12 cellular contexts compared by ENCODE assay signal in the genomic region with DNA sequence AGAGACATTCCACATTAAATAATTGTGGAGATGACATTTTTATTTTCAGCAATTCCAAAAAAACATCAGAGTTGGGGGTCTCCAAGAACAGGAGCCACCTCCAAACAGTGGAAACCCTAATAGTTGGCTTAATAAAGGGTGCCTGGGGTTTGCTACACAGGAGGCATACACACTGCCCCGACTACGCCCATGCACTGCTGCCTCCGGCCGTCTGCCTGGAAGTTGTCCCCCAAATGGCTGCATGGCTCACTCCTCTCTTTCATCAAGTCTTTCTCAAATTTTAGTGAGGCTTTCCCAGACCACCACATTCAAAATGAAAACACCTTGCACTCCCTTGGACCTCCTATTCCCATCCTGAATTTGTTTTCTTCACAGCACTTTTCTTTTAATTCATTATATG.
"Had no signal": no experiment of that assay in that cellular context is flagged by ENCODE, and none has a peak within 500 bp of the region (broad histone marks: within the 10 kb centered on the region; RNA-seq: fewer than 3 reads in every experiment).

No MANE protein-coding gene starts in this region.

- H3K4me1 Mint-ChIP-seq: activated B cell treated with CpG ODN at 0.5 μM for 24 hours had no signal

- H3K9me3 ChIP-seq: ascending aorta, gastrocnemius medialis, sigmoid colon, thoracic aorta had no signal

- H3K27ac Mint-ChIP-seq: activated B cell treated with CpG ODN at 0.5 μM for 24 hours; activated CD4-positive, alpha-beta T cell treated with anti-CD3 and anti-CD28 coated beads, Interleukin-2, amount 10 ng/mL, durations not matched to agents 7 days and 5 days; activated naive CD8-positive, alpha-beta T cell treated with anti-CD3 and anti-CD28 coated beads, Interleukin-2, amount 10 ng/mL, durations not matched to agents 7 days and 5 days; T-helper 17 cell had no signal

- DNase-seq: activated B cell treated with CpG ODN at 0.5 μM for 24 hours; activated CD4-positive, alpha-beta T cell treated with anti-CD3 and anti-CD28 coated beads, Interleukin-2, amount 10 ng/mL, durations not matched to agents 7 days and 5 days; activated gamma-delta T cell treated with Interleukin-2 at 50 U/mL for 16 hours; activated naive CD8-positive, alpha-beta T cell treated with anti-CD3 and anti-CD28 coated beads, Interleukin-2, amount 10 ng/mL, durations not matched to agents 7 days and 5 days; effector CD8-positive, alpha-beta T cell; gastrocnemius medialis; midbrain; sigmoid colon; stimulated activated naive CD4-positive, alpha-beta T cell treated with Interleukin-2 at 50 U/mL for 16 hours; T-helper 17 cell had no signal

- H3K27ac ChIP-seq: ascending aorta, thoracic aorta had no signal

- H3K27me3 Mint-ChIP-seq: activated B cell treated with CpG ODN at 0.5 μM for 24 hours; activated CD4-positive, alpha-beta T cell treated with anti-CD3 and anti-CD28 coated beads, Interleukin-2, amount 10 ng/mL, durations not matched to agents 7 days and 5 days; activated naive CD8-positive, alpha-beta T cell treated with anti-CD3 and anti-CD28 coated beads, Interleukin-2, amount 10 ng/mL, durations not matched to agents 7 days and 5 days; T-helper 17 cell had no signal

- ATAC-seq: gastrocnemius medialis, T-helper 17 cell had no signal

- H3K4me3 ChIP-seq: ascending aorta, gastrocnemius medialis, sigmoid colon, thoracic aorta had no signal

- H3K4me1 ChIP-seq: ascending aorta, sigmoid colon had no signal

- H3K4me3 Mint-ChIP-seq: activated B cell treated with CpG ODN at 0.5 μM for 24 hours; activated CD4-positive, alpha-beta T cell treated with anti-CD3 and anti-CD28 coated beads, Interleukin-2, amount 10 ng/mL, durations not matched to agents 7 days and 5 days; activated naive CD8-positive, alpha-beta T cell treated with anti-CD3 and anti-CD28 coated beads, Interleukin-2, amount 10 ng/mL, durations not matched to agents 7 days and 5 days; T-helper 17 cell had no signal

- H3K9me3 Mint-ChIP-seq: activated B cell treated with CpG ODN at 0.5 μM for 24 hours; activated CD4-positive, alpha-beta T cell treated with anti-CD3 and anti-CD28 coated beads, Interleukin-2, amount 10 ng/mL, durations not matched to agents 7 days and 5 days; activated naive CD8-positive, alpha-beta T cell treated with anti-CD3 and anti-CD28 coated beads, Interleukin-2, amount 10 ng/mL, durations not matched to agents 7 days and 5 days had no signal

- H3K27me3 ChIP-seq: ascending aorta, gastrocnemius medialis, sigmoid colon had no signal
